In genomic region chr2:128169497-128169896, GRCh38 we compare ENCODE assay signal across 16 cellular contexts.
A peak's percentile ranks its signal among the peaks of the same experiment; 100 is the strongest.
DNase-seq lines count a peak whose midpoint lies in the region; ATAC-seq and TF ChIP-seq lines count a peak whose summit lies in the region.
"Had no signal": no experiment of that assay in that cellular context is flagged by ENCODE, and none has a peak within 500 bp of the region (broad histone marks: within the 10 kb centered on the region; RNA-seq: fewer than 3 reads in every experiment).

No MANE protein-coding gene starts in this region.

- H3K36me3 Mint-ChIP-seq in mesothelial cell of epicardium: peaks cover 37% of the 10 kb centered on the region

- H3K9me3 Mint-ChIP-seq in mesothelial cell of epicardium: no peaks in the 10 kb centered on the region

- POLR2A ChIA-PET in AG04450 (lab: Yijun Ruan, JAX): interaction anchor here (0.6 to 1.6 kb wide), 7 partner anchors 9 to 147 kb away, joined by 3 to 8 read pairs (median 4); no protein-coding TSS in a partner anchor

- no peak overlapping the region for H3K4me3 ChIP-seq in AG04450 (ENCODE audit: low read depth, low read length)
- H3K4me3 ChIP-seq: PC-9 had no signal

- TF ChIP-seq CTCF in AG04450 (IDR thresholded peaks at IDR 0.05; ENCODE audit: low read depth, low read length): no peak
- no peak for TF ChIP-seq CTCF in mesothelial cell of epicardium (IDR thresholded peaks at IDR 0.05; ENCODE audit: unreplicated experiment)

- no peak overlapping the region for H3K27ac ChIP-seq in AG04450 (ENCODE audit: low read depth, low read length)
- H3K27ac ChIP-seq: KMS-11, PC-9 had no signal

- peak; percentile 62 for DNase-seq in AG04450 (ENCODE audit: low read depth, low spot score)
- DNase-seq in EL: peak; percentile 7
- peak; percentile 18 for DNase-seq in amniotic stem cell (lab: John Stamatoyannopoulos, UW)
- DNase-seq in iris pigment epithelial cell (ENCODE audit: low read depth): peak; percentile 93
- no peak for DNase-seq in activated CD8-positive, alpha-beta memory T cell treated with anti-CD3 and anti-CD28 coated beads for 24 hours
- no peak for DNase-seq in mesothelial cell of epicardium (ENCODE audit: low spot score in 2 of 2, unreplicated experiment in 2 of 2)
- DNase-seq in MV-4-11 (lab: John Stamatoyannopoulos, UW): no peak
- DNase-seq: activated CD4-positive, alpha-beta T cell treated with anti-CD3 and anti-CD28 coated beads, Interleukin-2, amount 50 U/mL, for 48 hours; activated effector memory CD4-positive, alpha-beta T cell treated with anti-CD3 and anti-CD28 coated beads, Interleukin-2, amount 50 U/mL, for 16 hours; glutamatergic neuron; NCI-H2029; NCI-H524; PC-9 had no signal

- H3K4me1 Mint-ChIP-seq in mesothelial cell of epicardium: no peaks in the 10 kb centered on the region

- H3K27me3 ChIP-seq in AG04450 (ENCODE audit: control insufficient read depth, insufficient read depth, low read length): no peaks in the 10 kb centered on the region

- no peaks in the 10 kb centered on the region for H3K27me3 Mint-ChIP-seq in mesothelial cell of epicardium (ENCODE audit: low read depth)

- no peaks in the 10 kb centered on the region for H3K9me3 ChIP-seq in AG04450 (ENCODE audit: control insufficient read depth, insufficient read depth, low read length)

- ATAC-seq in GM21367 (IDR thresholded peaks at IDR 0.05; ENCODE audit: unreplicated experiment): no peak
- ATAC-seq: SK-N-SH treated with all-trans-retinoic acid at 6 μM for 48 hours had no signal

- CTCF ChIA-PET in AG04450 (lab: Charles Lee): interaction anchor here (0.6 to 1.3 kb wide), 5 partner anchors 9 to 153 kb away, joined by 3 to 6 read pairs (median 3); no protein-coding TSS in a partner anchor

- no peak overlapping the region for H3K4me3 Mint-ChIP-seq in mesothelial cell of epicardium

- H3K27ac Mint-ChIP-seq in mesothelial cell of epicardium: no peak overlapping the region

Comparison
In these comparisons a context has a peak if more than half of its experiments do, and no peak if none do; other contexts are left out.
1. DNase-seq: peak in AG04450 (single experiment), EL (single experiment), amniotic stem cell (single experiment) and iris pigment epithelial cell (single experiment); none in activated CD8-positive, alpha-beta memory T cell treated with anti-CD3 and anti-CD28 coated beads for 24 hours (single experiment), mesothelial cell of epicardium (0 of 2) and MV-4-11 (single experiment).